8 cellular contexts compared by ENCODE assay signal in genomic region chr2:202033317-202034248, GRCh38. TPM values are rescaled to one million over a fixed set of nuclear protein-coding genes. Genes with fewer than 3 reads are reported as not detected.
DNase-seq lines count a peak whose midpoint lies in the region; ATAC-seq and TF ChIP-seq lines count a peak whose summit lies in the region.

TSS of gene FZD7 (plus strand) at chr2:202033855. CDS start at chr2:202034648, 793 bp downstream.

- H3K4me1 Mint-ChIP-seq in IgD-negative memory B cell = peaks cover 9 to 10% (median 9%) of the 10 kb centered on the region in 3 donors
- peaks cover 12% of the 10 kb centered on the region for H3K4me1 Mint-ChIP-seq in activated naive CD4-positive, alpha-beta T cell treated with anti-CD3 and anti-CD28 coated beads for 36 hours (ENCODE audit: low read depth)

- no peaks in the 10 kb centered on the region for H3K36me3 Mint-ChIP-seq in IgD-negative memory B cell
- no peaks in the 10 kb centered on the region for H3K36me3 Mint-ChIP-seq in activated naive CD4-positive, alpha-beta T cell treated with anti-CD3 and anti-CD28 coated beads for 36 hours (ENCODE audit: low read depth)

- peaks cover 14% of the 10 kb centered on the region for H3K27me3 Mint-ChIP-seq in IgD-negative memory B cell
- H3K27me3 Mint-ChIP-seq in activated naive CD4-positive, alpha-beta T cell treated with anti-CD3 and anti-CD28 coated beads for 36 hours (ENCODE audit: low read depth) = peaks cover 18% of the 10 kb centered on the region

- H3K27me3 ChIP-seq in SJSA1 (replicated peaks) = no peaks in the 10 kb centered on the region
- H3K27me3 ChIP-seq in gastroesophageal sphincter = no peaks in the 10 kb centered on the region

- H3K4me1 ChIP-seq in SJSA1 (replicated peaks) (peaks cover 51% of the 10 kb centered on the region), gastroesophageal sphincter (peaks cover 0 to 54% (median 10%) of the 10 kb centered on the region in 3 donors)

- DNase-seq in DMS79 treated with DMSO at 0.1 percent for 48 hours (lab: John Stamatoyannopoulos, UW) (peak; percentile 61), SJSA1 (ENCODE audit: low read depth in 1 of 2, low spot score in 2 of 2) (peak; percentile 92 to 96), non-pigmented ciliary epithelial cell (ENCODE audit: low read depth) (peak; percentile 56), substantia nigra (lab: John Stamatoyannopoulos, UW) (peak; percentile 17 to 94 (median 75))
- DNase-seq in activated naive CD4-positive, alpha-beta T cell treated with anti-CD3 and anti-CD28 coated beads for 36 hours = peak; percentile 90

- TF ChIP-seq CTCF in gastroesophageal sphincter (IDR thresholded peaks at IDR 0.05) = peak in 2 of 4 experiments; percentile 23 to 24

- H3K4me3 ChIP-seq in SJSA1 = peak within 1 kb of the TSS; percentile 93
- H3K4me3 ChIP-seq in gastroesophageal sphincter = peak within 1 kb of the TSS; percentile 62 to 74

- peak within 1 kb of the TSS; percentile 81 for H3K27ac ChIP-seq in SJSA1
- H3K27ac ChIP-seq in gastroesophageal sphincter = peak within 1 kb of the TSS; percentile 95 to 99 (median 98)
- peak within 1 kb of the TSS; percentile 54 for H3K27ac ChIP-seq in substantia nigra (ENCODE audit: low read depth, low read length, poor library complexity, severe bottlenecking)

- H3K9me3 ChIP-seq in SJSA1 (replicated peaks) = no peaks in the 10 kb centered on the region; the same call in 1 of the 2 replicates
- no peaks in the 10 kb centered on the region for H3K9me3 ChIP-seq in gastroesophageal sphincter

- H3K36me3 ChIP-seq in SJSA1 (peaks cover 46% of the 10 kb centered on the region), gastroesophageal sphincter (no peaks in the 10 kb centered on the region)

- H3K27ac Mint-ChIP-seq in IgD-negative memory B cell = peak within 1 kb of the TSS; percentile 76 to 92 (median 87)
- H3K27ac Mint-ChIP-seq in activated naive CD4-positive, alpha-beta T cell treated with anti-CD3 and anti-CD28 coated beads for 36 hours = no peak within 1 kb of the TSS

- intact Hi-C loops in activated naive CD4-positive, alpha-beta T cell treated with anti-CD3 and anti-CD28 coated beads for 36 hours (cut with micrococcal nuclease) = loop anchor here (1.0 to 10.0 kb wide), 11 partner anchors 69 to 1205 kb away; partner anchors contain the start of genes BMPR2, CARF, CYP20A1 and NOP58

- no CpG with 5 or more reads among the region's 109 CpGs for WGBS in gastroesophageal sphincter (ENCODE audit: low coverage in 1 of 2), 2 donors

- TF ChIP-seq POLR2A in gastroesophageal sphincter (IDR thresholded peaks at IDR 0.05) = peak; percentile 88 to 96

- CTCF ChIA-PET in activated naive CD4-positive, alpha-beta T cell treated with anti-CD3 and anti-CD28 coated beads for 36 hours (lab: Charles Lee) = interaction anchor here (0.5 kb wide), 1 partner anchor 1223 kb away, joined by 3 read pairs; no protein-coding TSS in a partner anchor

- H3K9me3 Mint-ChIP-seq in IgD-negative memory B cell = peaks cover 0 to 1% (median 0%) of the 10 kb centered on the region in 3 donors
- H3K9me3 Mint-ChIP-seq in activated naive CD4-positive, alpha-beta T cell treated with anti-CD3 and anti-CD28 coated beads for 36 hours = no peaks in the 10 kb centered on the region

- peak within 1 kb of the TSS; percentile 85 to 96 (median 93) for H3K4me3 Mint-ChIP-seq in IgD-negative memory B cell
- H3K4me3 Mint-ChIP-seq in activated naive CD4-positive, alpha-beta T cell treated with anti-CD3 and anti-CD28 coated beads for 36 hours = peak within 1 kb of the TSS; percentile 79

- ATAC-seq in GM21529 (IDR thresholded peaks at IDR 0.05; ENCODE audit: unreplicated experiment) (peak; percentile 81), gastroesophageal sphincter (peak; percentile 91)

- TF ChIP-seq EP300 in gastroesophageal sphincter (IDR thresholded peaks at IDR 0.05) = no peak

RNA-seq across cellular contexts. Expression of gene FZD7, which starts in this region (rescaled TPM):
- 0.19 TPM for polyA plus RNA-seq in IgD-negative memory B cell
- total RNA-seq in SJSA1 (2014; rRNA removed; shearing (Covaris generic)) = 77.8 and 90.7 TPM in 2 replicates
- under 1 TPM; 0.17 to 0.43 TPM for total RNA-seq in activated naive CD4-positive, alpha-beta T cell treated with anti-CD3 and anti-CD28 coated beads for 36 hours
- 10 to 100 TPM; 15.9 to 55.4 (median 39.0) TPM for total RNA-seq in gastroesophageal sphincter

Comparison
In these comparisons a context has a peak if more than half of its experiments do, and no peak if none do; other contexts are left out.
1. Peak in every context shown above with its lines: DNase-seq, ATAC-seq, H3K4me3 ChIP-seq and H3K27ac ChIP-seq.
2. RNA of gene FZD7 (total RNA-seq): 77.8 to 90.7 TPM in SJSA1 and 15.9 to 55.4 TPM in gastroesophageal sphincter; 0.17 to 0.43 TPM in activated naive CD4-positive, alpha-beta T cell treated with anti-CD3 and anti-CD28 coated beads for 36 hours; every median in the first group is over 10 times any median in the second.
3. Peak in DNase-seq in activated naive CD4-positive, alpha-beta T cell treated with anti-CD3 and anti-CD28 coated beads for 36 hours; RNA of the gene not detected or under 1 TPM.